8 cellular contexts compared by ENCODE assay signal in genomic region chr6:75283907-75284284, GRCh38. TPM values are rescaled to one million over a fixed set of nuclear protein-coding genes. Genes with fewer than 3 reads are reported as not detected.
A peak's percentile ranks its signal among the peaks of the same experiment; 100 is the strongest.
DNase-seq lines count a peak whose midpoint lies in the region; ATAC-seq, FAIRE-seq and TF ChIP-seq lines count a peak whose summit lies in the region.

No MANE protein-coding gene starts in this region.

- H4K91ac ChIP-seq in H1 (replicated peaks; ENCODE audit: insufficient read length, low read length) = no peak overlapping the region

- WGBS in H1 (ENCODE audit: extremely low coverage in 1 of 2, insufficient coverage in 1 of 2, insufficient read length in 1 of 2, insufficient replicate concordance in 2 of 2, low coverage in 1 of 2, low lambda C conversion rate in 2 of 2, missing lambda C conversion rate in 1 of 2), 2 experiments = 1% methylated on average over 10 of the region's 10 CpGs; no CpG with 5 or more reads in 1 of the 2 experiments
- 1 to 2% (median 1%) methylated on average over 10 of the region's 10 CpGs for WGBS in ovary, 3 donors

- H3K4me3 Mint-ChIP-seq in endothelial cell (ENCODE audit: unreplicated experiment) = no peak overlapping the region

- H3K9me3 ChIP-seq in DND-41 (ENCODE audit: insufficient read depth, low read length, severe bottlenecking) (no peaks in the 10 kb centered on the region), H1 (ENCODE audit: insufficient read depth in 2 of 2, low read depth in 1 of 2, low read length in 1 of 2) (no peaks in the 10 kb centered on the region), ovary (no peaks in the 10 kb centered on the region)

- H3K36me3 ChIP-seq in DND-41 (ENCODE audit: insufficient read depth, low read length) (no peaks in the 10 kb centered on the region; the same call in 1 of the 2 replicates), H1 (ENCODE audit: control insufficient read depth in 2 of 4, insufficient read depth in 4 of 4, low read length in 3 of 4) (no peaks in the 10 kb centered on the region), ovary (no peaks in the 10 kb centered on the region)

- no peaks in the 10 kb centered on the region for H3K36me3 Mint-ChIP-seq in endothelial cell (ENCODE audit: low read depth, unreplicated experiment)

- CTCF ChIA-PET in H1 (lab: Charles Lee; ENCODE audit: partially characterized antibody) = interaction anchor here (0.6 to 2.4 kb wide), 7 partner anchors 8 to 245 kb away, joined by 3 to 7 read pairs (median 4); no protein-coding TSS in a partner anchor

- TF ChIP-seq POLR2A in H1 (IDR thresholded peaks at IDR 0.05; ENCODE audit: control extremely low read depth in 1 of 2, low read depth in 2 of 2, low read length in 2 of 2) (no peak), ovary (IDR thresholded peaks at IDR 0.05) (no peak)

- peak; percentile 16 for DNase-seq in DND-41
- DNase-seq in NAMALWA (ENCODE audit: low spot score) = peak; percentile 39
- no peak for DNase-seq in H1 (ENCODE audit: low read depth in 1 of 2, low spot score in 2 of 2)
- no peak for DNase-seq in ovary
- no peak for DNase-seq in endothelial cell (ENCODE audit: low spot score)
- DNase-seq in NCI-H1436 treated with DMSO at 0.1 percent for 48 hours (lab: John Stamatoyannopoulos, UW) = no peak
- no peak for DNase-seq in mucosa of gallbladder (ENCODE audit: low spot score)

- peaks cover 87% of the 10 kb centered on the region for H3K79me2 ChIP-seq in DND-41 (ENCODE audit: insufficient read depth, low read length)
- peaks cover 16 to 55% of the 10 kb centered on the region in 2 experiments for H3K79me2 ChIP-seq in H1 (ENCODE audit: control insufficient read depth in 1 of 2, insufficient read depth in 2 of 2, low read length in 2 of 2)

- H2AK5ac ChIP-seq in H1 (ENCODE audit: low read depth, low read length) = no peak overlapping the region

- H3K27me3 ChIP-seq in DND-41 (ENCODE audit: insufficient read depth, low read length, poor library complexity) (no peaks in the 10 kb centered on the region), H1 (replicated peaks in 1 of 4; ENCODE audit: control insufficient read depth in 3 of 4, extremely low read depth in 1 of 4, insufficient read depth in 3 of 4, low read length in 3 of 4) (no peaks in the 10 kb centered on the region), ovary (no peaks in the 10 kb centered on the region)

- no peak overlapping the region for H2BK120ac ChIP-seq in H1 (replicated peaks; ENCODE audit: low read depth, low read length)

- peaks cover 21% of the 10 kb centered on the region; the same call in 1 of the 2 replicates for H4K20me1 ChIP-seq in DND-41 (ENCODE audit: insufficient read depth, low read length)
- H4K20me1 ChIP-seq in H1 (replicated peaks in 1 of 2; ENCODE audit: control insufficient read depth in 1 of 2, insufficient read depth in 2 of 2, low read length in 2 of 2) = peaks cover 2 to 4% of the 10 kb centered on the region in 2 experiments

- no peaks in the 10 kb centered on the region for H3K9me3 Mint-ChIP-seq in endothelial cell (ENCODE audit: unreplicated experiment)

- no peaks in the 10 kb centered on the region for H3K23me2 ChIP-seq in H1 (ENCODE audit: low read depth, low read length)

- H3K79me1 ChIP-seq in H1 (ENCODE audit: low read depth, low read length) = 0 out of 2 replicates have a peak, but pooled peaks cover 3% of the 10 kb centered on the region

- H2BK20ac ChIP-seq in H1 (ENCODE audit: low read length) = no peak overlapping the region

- H2AFZ ChIP-seq in DND-41 (ENCODE audit: low read depth, low read length) = peak overlapping the region; percentile 91
- H2AFZ ChIP-seq in H1 (ENCODE audit: low read length) = no peak overlapping the region

- H2BK5ac ChIP-seq in H1 (ENCODE audit: low read depth, low read length) = 0 out of 2 replicates have a peak overlapping the region, but pooled peaks have one; percentile 87

- H3K4ac ChIP-seq in H1 (replicated peaks; ENCODE audit: insufficient read length, low read depth, low read length) = no peak overlapping the region

- no peak overlapping the region for H3K23ac ChIP-seq in H1 (ENCODE audit: insufficient read length)

- H3K56ac ChIP-seq in H1 (replicated peaks; ENCODE audit: insufficient read length, low read depth, low read length) = no peak overlapping the region

- POLR2A ChIA-PET in H1 (lab: Charles Lee; ENCODE audit: partially characterized antibody) = interaction anchor here (1.0 to 2.2 kb wide), 9 partner anchors 8 to 319 kb away, joined by 3 to 11 read pairs (median 6); partner anchors contain the start of genes COX7A2 and SENP6

- H2BK12ac ChIP-seq in H1 (ENCODE audit: low read depth, low read length) = no peak overlapping the region; the same call in 1 of the 2 replicates

- peak overlapping the region; percentile 77; the same call in 1 of the 2 replicates for H4K8ac ChIP-seq in H1 (ENCODE audit: extremely low read depth, insufficient read depth, low read length)

- peak overlapping the region; percentile 85 for H3K9ac ChIP-seq in DND-41 (ENCODE audit: low read depth, low read length)
- H3K9ac ChIP-seq in H1 (replicated peaks in 1 of 4; ENCODE audit: extremely low read depth in 1 of 4, low read depth in 3 of 4, low read length in 3 of 4) = peak overlapping the region; percentile 60 to 75 (median 67)

- no peak overlapping the region for H4K5ac ChIP-seq in H1 (ENCODE audit: insufficient read length, low read depth, low read length)

- H3K4me3 ChIP-seq in DND-41 (ENCODE audit: low read depth in 1 of 2, low read length in 2 of 2) = peak overlapping the region; percentile 87 to 95
- H3K4me3 ChIP-seq in H1 (ENCODE audit: extremely low read depth in 1 of 4, insufficient read depth in 2 of 4, low read depth in 3 of 4, low read length in 4 of 4) = peak overlapping the region; percentile 74 to 99 (median 98)
- peak overlapping the region; percentile 96 for H3K4me3 ChIP-seq in ovary

- H3K4me1 ChIP-seq in DND-41 (ENCODE audit: insufficient read depth, low read length) (peaks cover 55% of the 10 kb centered on the region), H1 (replicated peaks in 1 of 4; ENCODE audit: control insufficient read depth in 3 of 4, insufficient read depth in 4 of 4, low read length in 3 of 4) (peaks cover 0 to 11% (median 1%) of the 10 kb centered on the region in 4 experiments; a peak in 2 of 7 replicates), ovary (ENCODE audit: insufficient read depth) (peaks cover 6% of the 10 kb centered on the region)

- no peak for TF ChIP-seq EP300 in H1 (IDR thresholded peaks at IDR 0.05; ENCODE audit: borderline replicate concordance in 1 of 2, low read depth in 2 of 2, low read length in 2 of 2)
- TF ChIP-seq EP300 in ovary (IDR thresholded peaks at IDR 0.05) = no peak

- intact Hi-C loops in ovary (cut with DNase I) = no loop called here

- no peak overlapping the region for H2BK15ac ChIP-seq in H1 (ENCODE audit: low read length)

- TF ChIP-seq RAD21 in H1 (IDR thresholded peaks at IDR 0.05 in 1 of 2, conservative IDR thresholded peaks at IDR 0.05 in 1 of 2; ENCODE audit: low read depth in 2 of 2, low read length in 2 of 2) = no peak

- no peak overlapping the region for H3K27ac Mint-ChIP-seq in endothelial cell (ENCODE audit: unreplicated experiment)

- H3K4me1 Mint-ChIP-seq in endothelial cell (ENCODE audit: unreplicated experiment) = peaks cover 21% of the 10 kb centered on the region

- H3K27ac ChIP-seq in DND-41 (ENCODE audit: low read length) (peak overlapping the region; percentile 90), H1 (ENCODE audit: low read depth, low read length) (peak overlapping the region; percentile 44; the same call in 1 of the 2 replicates), ovary (peak overlapping the region in 1 of 2 donors; percentile 73)

- H3K27me3 Mint-ChIP-seq in endothelial cell (ENCODE audit: unreplicated experiment) = no peaks in the 10 kb centered on the region

- H3K14ac ChIP-seq in H1 (ENCODE audit: insufficient read length) = no peak overlapping the region

- TF ChIP-seq CTCF in DND-41 (IDR thresholded peaks at IDR 0.05; ENCODE audit: borderline replicate concordance, extremely low read depth, low read length, poor library complexity, severe bottlenecking) = no peak
- no peak for TF ChIP-seq CTCF in H1 (IDR thresholded peaks at IDR 0.05; ENCODE audit: control extremely low read depth in 1 of 3, insufficient read depth in 1 of 3, low read depth in 1 of 3, low read length in 3 of 3)
- no peak for TF ChIP-seq CTCF in ovary (IDR thresholded peaks at IDR 0.05)
- no peak for TF ChIP-seq CTCF in endothelial cell (IDR thresholded peaks at IDR 0.05; ENCODE audit: unreplicated experiment)

- FAIRE-seq in H1 (lab: Jason Lieb, UNC) = no peak

- H3K18ac ChIP-seq in H1 (ENCODE audit: extremely low read depth, low read length) = no peak overlapping the region

- ATAC-seq in DND-41 (ENCODE audit: insufficient read depth, low read depth) (no peak), GM18519 (IDR thresholded peaks at IDR 0.05; ENCODE audit: low FRiP score, unreplicated experiment) (no peak)

- H3K4me2 ChIP-seq in DND-41 (ENCODE audit: insufficient read depth, low read length) (peak overlapping the region; percentile 88), H1 (ENCODE audit: insufficient read depth in 1 of 2, low read depth in 2 of 2, low read length in 2 of 2) (peak overlapping the region; percentile 77 to 92)

RNA-seq across cellular contexts. Expression of gene TMEM30A, which starts 0.7 kb away (rescaled TPM):
- total RNA-seq in H1 (2021; fragmentation: NEBNext Ultra II Directional; extraction: Animal tissue kit (Norgen Biotek cat#: 25700)) = 65.8 and 71.0 TPM in 2 replicates
- polyA plus RNA-seq in H1 (2011; rRNA removed) (10.5 TPM in 2 replicates), ovary (10 to 100 TPM; 46.1 to 61.6 TPM)
- 16.6 TPM for polyA plus RNA-seq in H1 (2011; cell fraction: cytosol; rRNA removed)
- 7.8 TPM for polyA plus RNA-seq in H1 (2011; cell fraction: nucleus; rRNA removed)
- 23.8 to 56.6 TPM (median 32.7 TPM) in 4 replicates for polyA plus RNA-seq in H1 (2012, experiment 1 of 2)
- 3.2 TPM for polyA plus RNA-seq in H1 (2012, experiment 2 of 2)
- 48.6 TPM for polyA plus RNA-seq in H1 (2013, experiment 1 of 2)
- 54.2 TPM for polyA plus RNA-seq in H1 (2013, experiment 2 of 2)
- 25.3 and 42.6 TPM in 2 replicates for polyA minus RNA-seq in H1 (2011; rRNA and poly(A)+ RNA removed)
- polyA minus RNA-seq in H1 (2011; cell fraction: cytosol; rRNA and poly(A)+ RNA removed) = 12.8 TPM
- polyA minus RNA-seq in H1 (2011; cell fraction: nucleus; rRNA and poly(A)+ RNA removed) = 20.3 TPM
- total RNA-seq in ovary (10 to 100 TPM; 48.9 to 88.0 (median 72.8) TPM), endothelial cell (ENCODE audit: unreplicated experiment) (99.4 TPM), mucosa of gallbladder (102 TPM)

RNA-seq across cellular contexts. Expression of gene COX7A2, which starts 40.3 kb away (rescaled TPM):
- 456 and 468 TPM in 2 replicates for total RNA-seq in H1 (2021; fragmentation: NEBNext Ultra II Directional; extraction: Animal tissue kit (Norgen Biotek cat#: 25700))
- polyA plus RNA-seq in H1 (2011; rRNA removed) (198 and 262 TPM in 2 replicates), ovary (100 to 1,000 TPM; 316 to 377 TPM)
- polyA plus RNA-seq in H1 (2011; cell fraction: cytosol; rRNA removed) = 257 TPM
- 167 TPM for polyA plus RNA-seq in H1 (2011; cell fraction: nucleus; rRNA removed)
- 351 to 525 TPM (median 436 TPM) in 4 replicates for polyA plus RNA-seq in H1 (2012, experiment 1 of 2)
- 2,411 TPM for polyA plus RNA-seq in H1 (2012, experiment 2 of 2)
- 1,987 TPM for polyA plus RNA-seq in H1 (2013, experiment 1 of 2)
- polyA plus RNA-seq in H1 (2013, experiment 2 of 2) = 1,925 TPM
- 31.6 and 33.7 TPM in 2 replicates for polyA minus RNA-seq in H1 (2011; rRNA and poly(A)+ RNA removed)
- polyA minus RNA-seq in H1 (2011; cell fraction: cytosol; rRNA and poly(A)+ RNA removed) = 32.1 TPM
- polyA minus RNA-seq in H1 (2011; cell fraction: nucleus; rRNA and poly(A)+ RNA removed) = 48.3 TPM
- total RNA-seq in ovary (100 to 1,000 TPM; 178 to 297 (median 202) TPM), endothelial cell (ENCODE audit: unreplicated experiment) (341 TPM), mucosa of gallbladder (376 TPM)

Comparison
In these comparisons a context has a peak if more than half of its experiments do, and no peak if none do; other contexts are left out.
1. DNase-seq: peak in DND-41 (single experiment) and NAMALWA (single experiment); none in H1 (0 of 2), ovary (0 of 5), endothelial cell (single experiment), NCI-H1436 treated with DMSO at 0.1 percent for 48 hours (single experiment) and mucosa of gallbladder (single experiment).
2. Peak in every context shown above with its lines, with median percentiles within 50 percentile points of each other: H3K4me3 ChIP-seq.